In genomic region chr19:55640577-55641375, GRCh38 we compare ENCODE assay signal across 8 cellular contexts. TPM values are rescaled to one million over a fixed set of nuclear protein-coding genes. Genes with fewer than 3 reads are reported as not detected.
DNase-seq lines count a peak whose midpoint lies in the region; ATAC-seq and TF ChIP-seq lines count a peak whose summit lies in the region.

TSS of gene ZNF580 (plus strand) at chr19:55641002. CDS start at chr19:55642509, 1,507 bp downstream.

- H3K4me2 ChIP-seq in OCI-LY7 (ENCODE audit: low read length): peak within 1 kb of the TSS; percentile 89
- H3K4me2 ChIP-seq in fibroblast of lung (ENCODE audit: extremely low read depth, insufficient read depth, low read length): peak within 1 kb of the TSS; percentile 88

- peaks cover 28% of the 10 kb centered on the region for H3K36me3 ChIP-seq in OCI-LY7 (ENCODE audit: insufficient read depth, low read length)
- peaks cover 17% of the 10 kb centered on the region for H3K36me3 ChIP-seq in fibroblast of lung (ENCODE audit: control insufficient read depth, insufficient read depth, low read length)

- H3K4me1 ChIP-seq in OCI-LY7 (ENCODE audit: insufficient read depth, low read length, poor library complexity, severe bottlenecking): peaks cover 60% of the 10 kb centered on the region
- peaks cover 21% of the 10 kb centered on the region for H3K4me1 ChIP-seq in fibroblast of lung (ENCODE audit: control insufficient read depth, extremely low read depth, insufficient read depth, low read length)

- H4K20me1 ChIP-seq in OCI-LY7 (ENCODE audit: insufficient read depth, low read length): no peaks in the 10 kb centered on the region
- H4K20me1 ChIP-seq in fibroblast of lung (ENCODE audit: control insufficient read depth, extremely low read depth, insufficient read depth, low read length): no peaks in the 10 kb centered on the region

- H2AFZ ChIP-seq in OCI-LY7 (ENCODE audit: low read length) (no peak within 1 kb of the TSS), fibroblast of lung (ENCODE audit: low read length) (peak within 1 kb of the TSS; percentile 31)

- no peaks in the 10 kb centered on the region for H3K27me3 ChIP-seq in fibroblast of lung (ENCODE audit: control insufficient read depth, insufficient read depth, low read length)

- H3K4me1 Mint-ChIP-seq in activated T-helper 17 cell treated with anti-CD3 and anti-CD28 coated beads, Interleukin-2, amount 50 U/mL, for 72 hours: peaks cover 42% of the 10 kb centered on the region

- DNase-seq in DMS79 (lab: John Stamatoyannopoulos, UW) (peak; percentile 33), OCI-LY7 (ENCODE audit: low spot score) (peak; percentile 75), fibroblast of lung (ENCODE audit: low read depth in 2 of 2) (peak; percentile 80 to 91), myocyte (ENCODE audit: low read depth) (peak; percentile 78), superior temporal gyrus (ENCODE audit: extremely low spot score) (peak; percentile 44)

- H3K27ac Mint-ChIP-seq in activated T-helper 17 cell treated with anti-CD3 and anti-CD28 coated beads, Interleukin-2, amount 50 U/mL, for 72 hours: peak within 1 kb of the TSS; percentile 89

- no peaks in the 10 kb centered on the region for H3K27me3 Mint-ChIP-seq in activated T-helper 17 cell treated with anti-CD3 and anti-CD28 coated beads, Interleukin-2, amount 50 U/mL, for 72 hours

- peak within 1 kb of the TSS; percentile 96 for H3K4me3 Mint-ChIP-seq in activated T-helper 17 cell treated with anti-CD3 and anti-CD28 coated beads, Interleukin-2, amount 50 U/mL, for 72 hours

- CTCF ChIA-PET in OCI-LY7 (lab: Charles Lee; ENCODE audit: unreplicated experiment): interaction anchor here (0.6 kb wide), 1 partner anchor 12 kb away, joined by 4 read pairs; no protein-coding TSS in a partner anchor

- no peak for TF ChIP-seq CTCF in OCI-LY7 (conservative IDR thresholded peaks at IDR 0.05; ENCODE audit: low read length)
- no peak for TF ChIP-seq CTCF in fibroblast of lung (conservative IDR thresholded peaks at IDR 0.05 in 1 of 2, IDR thresholded peaks at IDR 0.05 in 1 of 2; ENCODE audit: low read depth in 1 of 2, low read length in 2 of 2)

- H3K4me3 ChIP-seq in OCI-LY7 (ENCODE audit: low read depth, low read length, poor library complexity, severe bottlenecking) (peak within 1 kb of the TSS; percentile 98), fibroblast of lung (replicated peaks in 1 of 4; ENCODE audit: control extremely low read depth in 1 of 4, insufficient read depth in 1 of 4, low read depth in 3 of 4, low read length in 4 of 4) (peak within 1 kb of the TSS; percentile 74 to 92 (median 85))

- H3K9me3 ChIP-seq in OCI-LY7 (ENCODE audit: low read length) (no peaks in the 10 kb centered on the region), fibroblast of lung (ENCODE audit: control insufficient read depth, insufficient read depth, low read depth, low read length) (no peaks in the 10 kb centered on the region)

- peaks cover 54% of the 10 kb centered on the region for H3K79me2 ChIP-seq in OCI-LY7 (ENCODE audit: insufficient read depth, low read depth, low read length)
- H3K79me2 ChIP-seq in fibroblast of lung (ENCODE audit: control insufficient read depth, insufficient read depth, low read length): peaks cover 60% of the 10 kb centered on the region

- intact Hi-C loops in OCI-LY7 (cut with micrococcal nuclease; ENCODE audit: unreplicated experiment): loop anchor here (5.0 kb wide), 1 partner anchor 502 kb away; the partner anchor contains the start of gene ZNF444

- ATAC-seq in HG02571 (IDR thresholded peaks at IDR 0.05; ENCODE audit: unreplicated experiment) (peak; percentile 32), HG03342 (IDR thresholded peaks at IDR 0.05; ENCODE audit: unreplicated experiment) (no peak)
- ATAC-seq in activated T-helper 17 cell treated with anti-CD3 and anti-CD28 coated beads, Interleukin-2, amount 50 U/mL, for 72 hours (replicated peaks): peak; percentile 13

- H3K36me3 Mint-ChIP-seq in activated T-helper 17 cell treated with anti-CD3 and anti-CD28 coated beads, Interleukin-2, amount 50 U/mL, for 72 hours (ENCODE audit: low read depth): peaks cover 73% of the 10 kb centered on the region

- H3K27ac ChIP-seq in OCI-LY7 (ENCODE audit: low read depth, low read length, poor library complexity, severe bottlenecking): peak within 1 kb of the TSS; percentile 86
- H3K27ac ChIP-seq in fibroblast of lung (ENCODE audit: insufficient read depth, low read length): peak within 1 kb of the TSS; percentile 66

- H3K9ac ChIP-seq in fibroblast of lung (ENCODE audit: insufficient read depth, low read length): peak within 1 kb of the TSS; percentile 77

- BruUV-seq in OCI-LY7 (replicated peaks; lab: Mats Ljungman, UMichigan): no TSS peak

- H3K9me3 Mint-ChIP-seq in activated T-helper 17 cell treated with anti-CD3 and anti-CD28 coated beads, Interleukin-2, amount 50 U/mL, for 72 hours: peaks cover 3% of the 10 kb centered on the region

- POLR2A ChIA-PET in OCI-LY7 (lab: Charles Lee): no interaction called here

- H3K9me2 ChIP-seq in OCI-LY7 (ENCODE audit: insufficient read depth, low read length): no peaks in the 10 kb centered on the region

RNA-seq across cellular contexts. Expression of gene ZNF580, which starts in this region (rescaled TPM):
- 17.6 and 24.4 TPM in 2 replicates for total RNA-seq in OCI-LY7 (2014; rRNA removed; shearing (Covaris generic))
- total RNA-seq in OCI-LY7 (2022) (50.0 and 52.1 TPM in 2 replicates), fibroblast of lung (3.3 and 4.1 TPM in 2 replicates), myocyte (10.2 and 14.7 TPM in 2 replicates)
- total RNA-seq in activated T-helper 17 cell treated with anti-CD3 and anti-CD28 coated beads, Interleukin-2, amount 50 U/mL, for 72 hours: 10 to 100 TPM; 21.9 to 22.2 TPM
- polyA plus RNA-seq in fibroblast of lung: 7.2 and 10.9 TPM in 2 replicates
- 43.9 and 54.1 TPM in 2 replicates for polyA plus RNA-seq in fibroblast of lung (2012)
- 59.2 and 75.6 TPM in 2 replicates for polyA minus RNA-seq in fibroblast of lung (ENCODE audit: low replicate concordance)
- polyA plus RNA-seq in myocyte (2012): 66.1 TPM

Comparison
In these comparisons a context has a peak if more than half of its experiments do, and no peak if none do; other contexts are left out.
1. DNase-seq: peak in every context shown above with its lines; median percentile 86 in fibroblast of lung; 78 in myocyte; 75 in OCI-LY7; 44 in superior temporal gyrus; 33 in DMS79.